8 cellular contexts compared by ENCODE assay signal in genomic region chr14:23321572-23322547, GRCh38. TPM values are rescaled to one million over a fixed set of nuclear protein-coding genes. Genes with fewer than 3 reads are reported as not detected.
DNase-seq lines count a peak whose midpoint lies in the region; ATAC-seq and TF ChIP-seq lines count a peak whose summit lies in the region.

No MANE protein-coding gene starts in this region.

- WGBS in right cardiac atrium: under 1% methylated on average over 63 of the region's 64 CpGs

- peaks cover 10% of the 10 kb centered on the region for H3K4me1 ChIP-seq in SJCRH30
- peaks cover 26% of the 10 kb centered on the region for H3K4me1 ChIP-seq in adipocyte (ENCODE audit: control insufficient read depth, insufficient read depth, low read length)
- peaks cover 4% of the 10 kb centered on the region for H3K4me1 ChIP-seq in right cardiac atrium (ENCODE audit: control insufficient read depth, insufficient read depth, low read length)

- H3K27ac ChIP-seq in 22Rv1: peak overlapping the region; percentile 96
- H3K27ac ChIP-seq in SJCRH30: peak overlapping the region; percentile 91
- H3K27ac ChIP-seq in right cardiac atrium (ENCODE audit: low read length): peak overlapping the region; percentile 99

- peak; percentile 44 to 59 for DNase-seq in SJCRH30
- peak; percentile 75 for DNase-seq in adipocyte (ENCODE audit: low read depth)
- DNase-seq in right cardiac atrium: peak; percentile 60 to 85 (median 83)
- DNase-seq in sciatic nerve (ENCODE audit: low spot score): peak; percentile 82
- no peak for DNase-seq in Ammon's horn (ENCODE audit: low spot score)

- peak; percentile 12 for ATAC-seq in GM18867 (IDR thresholded peaks at IDR 0.05; ENCODE audit: unreplicated experiment)
- ATAC-seq in HG03280 (IDR thresholded peaks at IDR 0.05; ENCODE audit: unreplicated experiment): peak; percentile 13
- peak; percentile 15 to 34 for ATAC-seq in right cardiac atrium
- ATAC-seq in sciatic nerve: no peak

- TF ChIP-seq CTCF in 22Rv1 (IDR thresholded peaks at IDR 0.05): peak; percentile 5; the same call in 1 of the 2 replicates

- H3K9ac ChIP-seq in adipocyte (ENCODE audit: low read length): peak overlapping the region; percentile 98

- H3K4me3 ChIP-seq in SJCRH30: peak overlapping the region; percentile 99
- H3K4me3 ChIP-seq in adipocyte (ENCODE audit: low read length): peak overlapping the region; percentile 99
- H3K4me3 ChIP-seq in right cardiac atrium (ENCODE audit: low read length): peak overlapping the region; percentile 97

- H3K36me3 ChIP-seq in SJCRH30: peaks cover 33% of the 10 kb centered on the region
- H3K36me3 ChIP-seq in adipocyte (ENCODE audit: control insufficient read depth, insufficient read depth, low read length, severe bottlenecking): peaks cover 48% of the 10 kb centered on the region

- intact Hi-C loops in right cardiac atrium (cut with DNase I) (loop anchor here (5.0 to 10.0 kb wide), 5 partner anchors 123 to 243 kb away; partner anchors contain the start of genes AP1G2 (in 2 of the 4) and NGDN (in 1 of the 4)), sciatic nerve (cut with DNase I) (loop anchor here (10.0 kb wide), 2 partner anchors 143 to 243 kb away; partner anchors contain the start of genes AP1G2 and NGDN)

- no peaks in the 10 kb centered on the region for H3K9me3 ChIP-seq in SJCRH30 (replicated peaks)
- no peaks in the 10 kb centered on the region for H3K9me3 ChIP-seq in adipocyte (ENCODE audit: control insufficient read depth, low read length)
- H3K9me3 ChIP-seq in right cardiac atrium (ENCODE audit: control insufficient read depth, low read length): no peaks in the 10 kb centered on the region

- H3K27me3 ChIP-seq in SJCRH30 (no peaks in the 10 kb centered on the region), adipocyte (replicated peaks; ENCODE audit: control insufficient read depth, insufficient read depth, low read length) (no peaks in the 10 kb centered on the region), right cardiac atrium (ENCODE audit: control insufficient read depth, insufficient read depth) (no peaks in the 10 kb centered on the region)

RNA-seq across cellular contexts. Expression of gene PABPN1, which starts 0.6 kb away (rescaled TPM):
- 129 and 141 TPM in 2 replicates for total RNA-seq in SJCRH30 (2014; rRNA removed; shearing (Covaris generic))
- total RNA-seq in right cardiac atrium (10 to 100 TPM; 93.6 to 97.9 (median 96.4) TPM), sciatic nerve (135 TPM)
- 107 TPM for polyA plus RNA-seq in right cardiac atrium

RNA-seq across cellular contexts. Expression of gene BCL2L2, which starts 15.2 kb away (rescaled TPM):
- 19.0 and 22.3 TPM in 2 replicates for total RNA-seq in SJCRH30 (2014; rRNA removed; shearing (Covaris generic))
- total RNA-seq in right cardiac atrium: 10 to 100 TPM; 40.4 to 51.9 (median 48.8) TPM
- 38.1 TPM for polyA plus RNA-seq in right cardiac atrium
- 56.5 TPM for total RNA-seq in sciatic nerve

RNA-seq across cellular contexts. Expression of gene PPP1R3E, which starts 19.2 kb away (rescaled TPM):
- total RNA-seq in SJCRH30 (2014; rRNA removed; shearing (Covaris generic)): 6.6 and 9.7 TPM in 2 replicates
- total RNA-seq in right cardiac atrium (10 to 100 TPM in 2 of 4 donors, 1 to 10 TPM in 2; 6.1 to 15.3 (median 10.6) TPM), sciatic nerve (24.0 TPM)
- 7.9 TPM for polyA plus RNA-seq in right cardiac atrium

RNA-seq across cellular contexts. Expression of gene SLC22A17, which starts 30.8 kb away (rescaled TPM):
- total RNA-seq in SJCRH30 (2014; rRNA removed; shearing (Covaris generic)): 2.7 and 2.8 TPM in 2 replicates
- 10 to 100 TPM; 42.4 to 72.5 (median 55.9) TPM for total RNA-seq in right cardiac atrium
- 47.2 TPM for polyA plus RNA-seq in right cardiac atrium
- total RNA-seq in sciatic nerve: 67.3 TPM

RNA-seq across cellular contexts. Expression of gene HOMEZ, which starts 35.9 kb away (rescaled TPM):
- 10.4 and 11.2 TPM in 2 replicates for total RNA-seq in SJCRH30 (2014; rRNA removed; shearing (Covaris generic))
- total RNA-seq in right cardiac atrium (10 to 100 TPM in 2 of 4 donors, 1 to 10 TPM in 2; 8.4 to 12.7 (median 10.4) TPM), sciatic nerve (8.3 TPM)
- polyA plus RNA-seq in right cardiac atrium: 9.8 TPM
